ENCODE assay signal across 1 cellular context in the genomic region with DNA sequence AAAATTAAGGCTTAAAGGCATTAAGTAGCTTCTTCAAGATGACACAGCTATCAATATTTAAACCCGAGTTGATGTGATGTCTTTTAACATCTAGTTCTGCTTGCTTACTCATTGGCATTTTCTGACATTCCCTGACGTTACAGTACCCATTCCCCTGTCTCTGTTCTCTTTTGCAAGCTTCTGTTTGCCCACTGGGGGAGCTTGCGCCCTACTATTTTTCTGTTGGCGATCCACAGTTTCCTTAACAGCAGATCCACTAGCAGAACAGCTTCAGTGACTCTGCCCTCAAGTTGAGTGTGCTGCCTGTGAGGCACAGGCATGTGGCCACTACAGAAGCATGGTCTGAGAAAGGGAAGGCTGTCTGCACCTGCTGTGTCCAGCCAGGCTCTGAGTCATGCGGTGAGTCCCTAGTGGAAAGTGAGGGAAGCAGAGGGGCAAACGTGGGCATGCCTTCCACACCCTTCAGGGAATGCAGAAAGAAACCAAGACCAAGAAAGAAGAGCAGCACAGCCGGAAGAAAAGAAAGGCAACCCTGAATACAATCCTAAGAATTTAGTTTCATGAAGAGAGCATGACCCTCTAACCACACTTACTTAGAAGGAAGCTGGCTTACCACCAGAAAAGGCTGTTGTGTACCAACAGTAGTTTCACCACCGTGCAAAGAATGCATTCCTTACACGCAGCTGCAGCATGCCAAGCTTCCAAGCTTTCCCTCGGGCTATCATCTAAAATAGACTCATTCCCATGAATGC.
TF ChIP-seq lines count a peak whose summit lies in the region.

No MANE protein-coding gene starts in this region.

TF ChIP-seq in IMR-90, 13 proteins besides CTCF, POLR2A, EP300 and RAD21 (continued from another document):
- TF ChIP-seq, protein P1, sequence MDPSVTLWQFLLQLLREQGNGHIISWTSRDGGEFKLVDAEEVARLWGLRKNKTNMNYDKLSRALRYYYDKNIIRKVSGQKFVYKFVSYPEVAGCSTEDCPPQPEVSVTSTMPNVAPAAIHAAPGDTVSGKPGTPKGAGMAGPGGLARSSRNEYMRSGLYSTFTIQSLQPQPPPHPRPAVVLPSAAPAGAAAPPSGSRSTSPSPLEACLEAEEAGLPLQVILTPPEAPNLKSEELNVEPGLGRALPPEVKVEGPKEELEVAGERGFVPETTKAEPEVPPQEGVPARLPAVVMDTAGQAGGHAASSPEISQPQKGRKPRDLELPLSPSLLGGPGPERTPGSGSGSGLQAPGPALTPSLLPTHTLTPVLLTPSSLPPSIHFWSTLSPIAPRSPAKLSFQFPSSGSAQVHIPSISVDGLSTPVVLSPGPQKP (IDR thresholded peaks at IDR 0.05; ENCODE audit: borderline replicate concordance, low read depth, low read length), result no peak
- TF ChIP-seq BHLHE40 (IDR thresholded peaks at IDR 0.05; ENCODE audit: low read depth, low read length) (no peak), MAZ (IDR thresholded peaks at IDR 0.05; ENCODE audit: borderline replicate concordance, low read depth, low read length) (no peak)
